ENCODE assay signal across 37 cellular contexts in genomic region chr6:74466572-74466971, GRCh38.
"Had no signal": no experiment of that assay in that cellular context is flagged by ENCODE, and none has a peak within 500 bp of the region (broad histone marks: within the 10 kb centered on the region; RNA-seq: fewer than 3 reads in every experiment).

No MANE protein-coding gene starts in this region.

- H3K4me1 ChIP-seq: adrenal gland, body of pancreas, breast epithelium had no signal

- FAIRE-seq: astrocyte, TTC549 had no signal

- H3K27me3 Mint-ChIP-seq: activated B cell treated with CpG ODN at 0.5 μM for 24 hours; activated CD4-positive, alpha-beta memory T cell treated with anti-CD3 and anti-CD28 coated beads for 36 hours; activated CD4-positive, alpha-beta T cell treated with anti-CD3 and anti-CD28 coated beads, Interleukin-2, amount 10 ng/mL, durations not matched to agents 24 days and 14 days; activated CD8-positive, alpha-beta T cell treated with anti-CD3 and anti-CD28 coated beads for 36 hours; activated T-helper 17 cell treated with anti-CD3 and anti-CD28 coated beads, Interleukin-2, amount 50 U/mL, for 72 hours had no signal

- ATAC-seq: activated CD8-positive, alpha-beta T cell treated with anti-CD3 and anti-CD28 coated beads for 36 hours; activated naive CD4-positive, alpha-beta T cell treated with anti-CD3 and anti-CD28 coated beads, Interleukin-2, amount 50 U/mL, for 72 hours; activated T-cell treated with anti-CD3 and anti-CD28 coated beads, Interleukin-2, amount 50 U/mL, for 4 hours; activated T-cell treated with anti-CD3 and anti-CD28 coated beads, Interleukin-2, amount 50 U/mL, for 72 hours; activated T-helper 17 cell treated with anti-CD3 and anti-CD28 coated beads, Interleukin-2, amount 50 U/mL, for 72 hours; body of pancreas had no signal

- H3K36me3 Mint-ChIP-seq: activated CD4-positive, alpha-beta memory T cell treated with anti-CD3 and anti-CD28 coated beads for 36 hours; activated naive CD4-positive, alpha-beta T cell treated with anti-CD3 and anti-CD28 coated beads, Interleukin-2, amount 50 U/mL, for 72 hours; activated naive CD8-positive, alpha-beta T cell treated with anti-CD3 and anti-CD28 coated beads for 36 hours had no signal

- H3K27ac ChIP-seq: adrenal gland, body of pancreas, brain microvascular endothelial cell, breast epithelium, VCaP had no signal

- H3K36me3 ChIP-seq: adrenal gland, brain microvascular endothelial cell, breast epithelium had no signal

- H3K9me3 ChIP-seq: adrenal gland, body of pancreas had no signal

- DNase-seq: activated B cell treated with CpG ODN at 0.5 μM for 24 hours; activated CD4-positive, alpha-beta memory T cell treated with anti-CD3 and anti-CD28 coated beads for 36 hours; activated CD4-positive, alpha-beta T cell treated with anti-CD3 and anti-CD28 coated beads for 4 hours; activated CD4-positive, alpha-beta T cell treated with anti-CD3 and anti-CD28 coated beads, Interleukin-2, amount 10 ng/mL, durations not matched to agents 24 days and 14 days; activated CD4-positive, alpha-beta T cell treated with anti-CD3 and anti-CD28 coated beads, Interleukin-2, amount 50 U/mL, for 1 hour; activated CD4-positive, alpha-beta T cell treated with anti-CD3 and anti-CD28 coated beads, Interleukin-2, amount 50 U/mL, for 4 hours; activated CD4-positive, CD25-positive, alpha-beta regulatory T cell treated with anti-CD3 and anti-CD28 coated beads, Interleukin-2, amount 50 U/mL, for 72 hours; activated CD8-positive, alpha-beta memory T cell treated with anti-CD3 and anti-CD28 coated beads, Interleukin-2, amount 50 U/mL, for 4 hours; activated CD8-positive, alpha-beta T cell treated with anti-CD3 and anti-CD28 coated beads for 36 hours; activated effector memory CD4-positive, alpha-beta T cell treated with anti-CD3 and anti-CD28 coated beads, Interleukin-2, amount 50 U/mL, for 16 hours; activated gamma-delta T cell treated with Interleukin-2 at 50 U/mL for 16 hours; activated naive CD4-positive, alpha-beta T cell; activated naive CD4-positive, alpha-beta T cell treated with anti-CD3 and anti-CD28 coated beads for 36 hours; activated naive CD4-positive, alpha-beta T cell treated with anti-CD3 and anti-CD28 coated beads, Interleukin-2, amount 50 U/mL, for 16 hours; activated naive CD8-positive, alpha-beta T cell treated with anti-CD3 and anti-CD28 coated beads for 36 hours; activated T-cell treated with anti-CD3 and anti-CD28 coated beads for 4 hours; activated T-cell treated with anti-CD3 and anti-CD28 coated beads, Interleukin-2, amount 50 U/mL, for 1 hour; activated T-cell treated with anti-CD3 and anti-CD28 coated beads, Interleukin-2, amount 50 U/mL, for 4 hours; activated T-cell treated with anti-CD3 and anti-CD28 coated beads, Interleukin-2, amount 50 U/mL, for 72 hours; adrenal gland; amniotic stem cell; aorta; body of pancreas; brain microvascular endothelial cell; central memory CD4-positive, alpha-beta T cell; T-helper 1 cell; T-helper 2 cell; T-helper 9 cell had no signal

- H3K27me3 ChIP-seq: adrenal gland, body of pancreas, brain microvascular endothelial cell, breast epithelium had no signal

- H3K27ac Mint-ChIP-seq: activated B cell treated with CpG ODN at 0.5 μM for 24 hours; activated CD4-positive, alpha-beta memory T cell treated with anti-CD3 and anti-CD28 coated beads for 36 hours; activated CD4-positive, alpha-beta T cell treated with anti-CD3 and anti-CD28 coated beads, Interleukin-2, amount 10 ng/mL, durations not matched to agents 24 days and 14 days; activated CD8-positive, alpha-beta T cell treated with anti-CD3 and anti-CD28 coated beads for 36 hours; activated naive CD4-positive, alpha-beta T cell treated with anti-CD3 and anti-CD28 coated beads for 36 hours; activated naive CD4-positive, alpha-beta T cell treated with anti-CD3 and anti-CD28 coated beads, Interleukin-2, amount 50 U/mL, for 72 hours; activated naive CD8-positive, alpha-beta T cell treated with anti-CD3 and anti-CD28 coated beads for 36 hours; activated T-cell treated with anti-CD3 and anti-CD28 coated beads, Interleukin-2, amount 50 U/mL, for 72 hours; activated T-helper 1 cell treated with anti-CD3 and anti-CD28 coated beads, Interleukin-12 subunit alpha, Interleukin-12 subunit beta, Interleukin-2, Interleukin-4 antibody, amounts not matched to agents 30 ng/mL and 10 ng/mL and 1 ng/mL, durations not matched to agents 14 hours and 24 hours and 36 hours; activated T-helper 17 cell treated with anti-CD3 and anti-CD28 coated beads, Interleukin-2, amount 50 U/mL, for 72 hours; T-helper 1 cell treated with Interleukin-12 subunit alpha and Interleukin-12 subunit beta and Interleukin-4 antibody, amounts not matched to agents 30 μg/mL and 1 μg/mL, for 36 hours; T-helper 2 cell treated with Interferon-gamma antibody and Interleukin-4, amounts not matched to agents 5 μg/mL and 100 μg/mL, for 36 hours had no signal

- H3K4me3 ChIP-seq: adrenal gland, body of pancreas, breast epithelium had no signal

- H3K4me1 Mint-ChIP-seq: activated B cell treated with CpG ODN at 0.5 μM for 24 hours; activated CD4-positive, alpha-beta T cell treated with anti-CD3 and anti-CD28 coated beads, Interleukin-2, amount 10 ng/mL, durations not matched to agents 24 days and 14 days; activated naive CD8-positive, alpha-beta T cell treated with anti-CD3 and anti-CD28 coated beads for 36 hours; activated T-helper 17 cell treated with anti-CD3 and anti-CD28 coated beads, Interleukin-2, amount 50 U/mL, for 72 hours had no signal

- H3K4me3 Mint-ChIP-seq: activated B cell treated with CpG ODN at 0.5 μM for 24 hours; activated CD4-positive, alpha-beta memory T cell treated with anti-CD3 and anti-CD28 coated beads for 36 hours; activated CD4-positive, alpha-beta T cell treated with anti-CD3 and anti-CD28 coated beads, Interleukin-2, amount 10 ng/mL, durations not matched to agents 24 days and 14 days; activated CD8-positive, alpha-beta T cell treated with anti-CD3 and anti-CD28 coated beads for 36 hours; activated naive CD4-positive, alpha-beta T cell treated with anti-CD3 and anti-CD28 coated beads for 36 hours; activated naive CD8-positive, alpha-beta T cell treated with anti-CD3 and anti-CD28 coated beads for 36 hours; activated T-cell treated with anti-CD3 and anti-CD28 coated beads, Interleukin-2, amount 50 U/mL, for 4 hours; activated T-cell treated with anti-CD3 and anti-CD28 coated beads, Interleukin-2, amount 50 U/mL, for 72 hours; activated T-helper 1 cell treated with anti-CD3 and anti-CD28 coated beads, Interleukin-12 subunit alpha, Interleukin-12 subunit beta, Interleukin-2, Interleukin-4 antibody, amounts not matched to agents 30 ng/mL and 10 ng/mL and 1 ng/mL, durations not matched to agents 14 hours and 24 hours and 36 hours; activated T-helper 17 cell treated with anti-CD3 and anti-CD28 coated beads, Interleukin-2, amount 50 U/mL, for 72 hours; T-helper 1 cell treated with Interleukin-12 subunit alpha and Interleukin-12 subunit beta and Interleukin-4 antibody, amounts not matched to agents 30 μg/mL and 1 μg/mL, for 36 hours; T-helper 2 cell treated with Interferon-gamma antibody and Interleukin-4, amounts not matched to agents 5 μg/mL and 100 μg/mL, for 36 hours had no signal
